8 cellular contexts compared by ENCODE assay signal in the genomic region with DNA sequence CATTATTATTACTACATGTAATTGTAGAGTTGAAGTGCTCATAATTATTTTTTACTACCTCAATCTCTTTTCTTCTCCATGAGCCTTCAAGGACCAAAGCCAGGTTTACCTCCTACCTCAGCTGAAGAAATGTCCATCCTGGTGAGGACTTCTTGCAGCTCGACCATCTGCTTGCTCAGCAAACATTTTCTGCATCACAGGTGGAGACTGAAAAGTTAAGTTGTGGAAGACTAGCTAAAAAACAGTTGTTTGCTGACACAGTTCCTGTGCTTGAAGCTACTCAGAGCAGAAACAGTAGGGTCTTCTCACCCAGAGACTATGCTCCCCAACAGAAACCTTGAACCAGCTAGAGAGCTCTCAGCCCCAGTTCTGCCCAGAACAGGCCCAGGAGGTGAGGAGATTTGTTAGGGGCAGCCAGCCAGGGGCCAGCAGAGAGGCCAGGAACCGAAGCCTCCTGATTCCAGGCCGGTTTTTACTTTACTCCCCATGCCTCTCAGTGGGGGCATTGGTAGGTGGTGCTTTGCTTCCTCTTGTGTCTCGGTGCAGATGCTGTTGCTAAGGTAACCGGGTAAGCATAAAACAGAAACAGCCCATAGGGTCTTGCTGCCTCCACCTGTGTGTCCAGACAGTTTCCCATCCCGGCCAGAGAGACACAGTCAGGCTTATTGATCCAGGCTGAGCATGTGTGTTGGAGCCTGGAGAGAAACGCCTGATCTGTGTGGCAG. TPM values are rescaled to one million over a fixed set of nuclear protein-coding genes. Genes with fewer than 3 reads are reported as not detected.
DNase-seq lines count a peak whose midpoint lies in the region; ATAC-seq and TF ChIP-seq lines count a peak whose summit lies in the region.

No MANE protein-coding gene starts in this region.

- H3K4me1 Mint-ChIP-seq in activated CD8-positive, alpha-beta memory T cell treated with anti-CD3 and anti-CD28 coated beads, Interleukin-2, amount 10 ng/mL, durations not matched to agents 7 days and 5 days = peaks cover 40% of the 10 kb centered on the region

- no peaks in the 10 kb centered on the region for H3K9me3 Mint-ChIP-seq in activated CD8-positive, alpha-beta memory T cell treated with anti-CD3 and anti-CD28 coated beads, Interleukin-2, amount 10 ng/mL, durations not matched to agents 7 days and 5 days (ENCODE audit: low read depth)

- no peaks in the 10 kb centered on the region for H3K27me3 Mint-ChIP-seq in activated CD8-positive, alpha-beta memory T cell treated with anti-CD3 and anti-CD28 coated beads, Interleukin-2, amount 10 ng/mL, durations not matched to agents 7 days and 5 days

- peak overlapping the region; percentile 44 to 72 (median 66) for H3K27ac ChIP-seq in transverse colon

- DNase-seq in activated CD8-positive, alpha-beta memory T cell treated with anti-CD3 and anti-CD28 coated beads, Interleukin-2, amount 10 ng/mL, durations not matched to agents 7 days and 5 days = no peak
- no peak for DNase-seq in activated CD8-positive, alpha-beta memory T cell treated with anti-CD3 and anti-CD28 coated beads, Interleukin-2, amount 50 U/mL, for 4 hours
- DNase-seq in NCI-H748 (lab: John Stamatoyannopoulos, UW; ENCODE audit: unreplicated experiment) (peak; percentile 79), transverse colon (peak; percentile 33), T-helper 9 cell (no peak), sciatic nerve (ENCODE audit: low spot score) (no peak), OCI-M1 (lab: John Stamatoyannopoulos, UW) (no peak)

- CTCF ChIA-PET in activated CD8-positive, alpha-beta memory T cell treated with anti-CD3 and anti-CD28 coated beads, Interleukin-2, amount 10 ng/mL, durations not matched to agents 7 days and 5 days (lab: Charles Lee) = interaction anchor here (0.9 to 2.6 kb wide), 7 partner anchors 9 to 32 kb away, joined by 3 to 10 read pairs (median 5); no protein-coding TSS in a partner anchor

- intact Hi-C loops in transverse colon (cut with DNase I; ENCODE audit: low total_unique reads) (no loop called here), sciatic nerve (cut with DNase I) (no loop called here)

- no peak for TF ChIP-seq EP300 in transverse colon (IDR thresholded peaks at IDR 0.05; ENCODE audit: low read depth)

- H3K4me3 Mint-ChIP-seq in activated CD8-positive, alpha-beta memory T cell treated with anti-CD3 and anti-CD28 coated beads, Interleukin-2, amount 10 ng/mL, durations not matched to agents 7 days and 5 days = no peak overlapping the region

- H3K4me1 ChIP-seq in transverse colon = peaks cover 16 to 46% (median 19%) of the 10 kb centered on the region in 4 donors

- in situ Hi-C loops in transverse colon (cut with MboI; ENCODE audit: low pct_ligation_motif_present in 1 of 4, low pct_unique_long_range_greater_than_20kb in 1 of 4, low sequenced_read_pairs in 3 of 4) = no loop called here

- H3K27ac Mint-ChIP-seq in activated CD8-positive, alpha-beta memory T cell treated with anti-CD3 and anti-CD28 coated beads, Interleukin-2, amount 10 ng/mL, durations not matched to agents 7 days and 5 days = peak overlapping the region; percentile 93

- peaks cover 2% of the 10 kb centered on the region for H3K36me3 Mint-ChIP-seq in activated CD8-positive, alpha-beta memory T cell treated with anti-CD3 and anti-CD28 coated beads, Interleukin-2, amount 10 ng/mL, durations not matched to agents 7 days and 5 days

- H3K36me3 ChIP-seq in transverse colon = no peaks in the 10 kb centered on the region

- H3K27me3 ChIP-seq in transverse colon = no peaks in the 10 kb centered on the region

- 58 to 71% methylated on average over 1 to 7 of the region's 7 CpGs for WGBS in transverse colon (ENCODE audit: low coverage in 1 of 2), 2 donors

- no peak for TF ChIP-seq POLR2A in transverse colon (IDR thresholded peaks at IDR 0.05)

- ATAC-seq in activated CD8-positive, alpha-beta memory T cell treated with anti-CD3 and anti-CD28 coated beads, Interleukin-2, amount 10 ng/mL, durations not matched to agents 7 days and 5 days = peak; percentile 18
- ATAC-seq in HG02943 (IDR thresholded peaks at IDR 0.05; ENCODE audit: low read depth, unreplicated experiment) (peak; percentile 53), sciatic nerve (no peak)

- no peak for TF ChIP-seq CTCF in transverse colon (IDR thresholded peaks at IDR 0.05)

- H3K9me3 ChIP-seq in transverse colon = no peaks in the 10 kb centered on the region

- H3K4me3 ChIP-seq in transverse colon = no peak overlapping the region

RNA-seq across cellular contexts. Expression of a gene that starts 54.9 kb away (rescaled TPM):
- total RNA-seq in activated CD8-positive, alpha-beta memory T cell treated with anti-CD3 and anti-CD28 coated beads, Interleukin-2, amount 10 ng/mL, durations not matched to agents 7 days and 5 days = 100 to 1,000 TPM; 166 to 254 TPM
- total RNA-seq in transverse colon (100 to 1,000 TPM; 288 to 422 (median 308) TPM), sciatic nerve (222 TPM)

Comparison
In these comparisons a context has a peak if more than half of its experiments do, and no peak if none do; other contexts are left out.
1. DNase-seq: peak in NCI-H748 (single experiment) and transverse colon (single experiment); none in activated CD8-positive, alpha-beta memory T cell treated with anti-CD3 and anti-CD28 coated beads, Interleukin-2, amount 10 ng/mL, durations not matched to agents 7 days and 5 days (single experiment), activated CD8-positive, alpha-beta memory T cell treated with anti-CD3 and anti-CD28 coated beads, Interleukin-2, amount 50 U/mL, for 4 hours (single experiment), T-helper 9 cell (single experiment), sciatic nerve (single experiment) and OCI-M1 (single experiment).